29 cellular contexts compared by ENCODE assay signal in genomic region chr6:63814459-63814858, GRCh38.
DNase-seq lines count a peak whose midpoint lies in the region; ATAC-seq, FAIRE-seq and TF ChIP-seq lines count a peak whose summit lies in the region.
"Had no signal": no experiment of that assay in that cellular context is flagged by ENCODE, and none has a peak within 500 bp of the region (broad histone marks: within the 10 kb centered on the region; RNA-seq: fewer than 3 reads in every experiment).

No MANE protein-coding gene starts in this region.

- H3K4me3 ChIP-seq in A549 (no peak overlapping the region), choroid plexus epithelial cell (ENCODE audit: low read depth, low read length) (no peak overlapping the region)
- H3K4me3 ChIP-seq: ascending aorta, cardiac muscle cell, coronary artery, lung had no signal

- no peaks in the 10 kb centered on the region for H3K9me3 Mint-ChIP-seq in effector memory CD8-positive, alpha-beta T cell
- H3K9me3 Mint-ChIP-seq in CD4-positive, alpha-beta T cell, result no peaks in the 10 kb centered on the region
- H3K9me3 Mint-ChIP-seq: naive thymus-derived CD4-positive, alpha-beta T cell; stimulated activated naive CD8-positive, alpha-beta T cell treated with anti-CD3 and anti-CD28 coated beads, Interleukin-15, amount 100 ng/mL, for 72 hours had no signal

- WGBS in A549 (ENCODE audit: missing lambda C conversion rate), result 82% methylated on average over 1 of the region's 1 CpG

- TF ChIP-seq POLR2A in A549 (IDR thresholded peaks at IDR 0.05; ENCODE audit: low read length), result no peak

- DNase-seq in A549 (ENCODE audit: low read depth in 1 of 2, low spot score in 1 of 2), result no peak
- peak; percentile 11 for DNase-seq in GM03348 (ENCODE audit: low spot score)
- peak; percentile 18 for DNase-seq in OCI-M1 (lab: John Stamatoyannopoulos, UW)
- DNase-seq in choroid plexus epithelial cell (ENCODE audit: low read depth), result peak; percentile 27
- DNase-seq in NCI-H1930 (lab: John Stamatoyannopoulos, UW), result no peak
- no peak for DNase-seq in effector memory CD8-positive, alpha-beta T cell
- DNase-seq in CD4-positive, alpha-beta T cell, result no peak
- no peak for DNase-seq in globus pallidus (ENCODE audit: low spot score)
- DNase-seq: activated CD4-positive, alpha-beta T cell treated with anti-CD3 and anti-CD28 coated beads, Interleukin-2, amount 50 U/mL, for 4 hours; activated T-cell treated with anti-CD3 and anti-CD28 coated beads, Interleukin-2, amount 50 U/mL, for 48 hours; BE2C; DMS153; effector memory CD4-positive, alpha-beta T cell; foreskin melanocyte; naive thymus-derived CD4-positive, alpha-beta T cell; NCI-H1048; NCI-H1694; NCI-H2171 treated with DMSO at 0.1 percent for 48 hours; NCI-H524; NK-92 treated with Interleukin-12 subunit alpha and Interleukin-12 subunit beta, amount 100 ng/mL, for 24 hours; stimulated activated naive CD8-positive, alpha-beta T cell treated with anti-CD3 and anti-CD28 coated beads, Interleukin-15, amount 100 ng/mL, for 72 hours had no signal

- H3K4me1 Mint-ChIP-seq in effector memory CD8-positive, alpha-beta T cell (ENCODE audit: low read depth in 2 of 2), result no peaks in the 10 kb centered on the region
- H3K4me1 Mint-ChIP-seq in CD4-positive, alpha-beta T cell (ENCODE audit: low read depth), result no peaks in the 10 kb centered on the region
- H3K4me1 Mint-ChIP-seq: naive thymus-derived CD4-positive, alpha-beta T cell; stimulated activated naive CD8-positive, alpha-beta T cell treated with anti-CD3 and anti-CD28 coated beads, Interleukin-15, amount 100 ng/mL, for 72 hours had no signal

- intact Hi-C loops in CD4-positive, alpha-beta T cell (cut with DNase I, micrococcal nuclease), result no loop called here

- TF ChIP-seq CTCF in A549 (IDR thresholded peaks at IDR 0.05), result no peak; the same call in 2 of the 3 replicates
- no peak for TF ChIP-seq CTCF in choroid plexus epithelial cell (conservative IDR thresholded peaks at IDR 0.05; ENCODE audit: low read depth, low read length)
- TF ChIP-seq CTCF in CD4-positive, alpha-beta T cell (IDR thresholded peaks at IDR 0.05), result no peak

- no peaks in the 10 kb centered on the region for H3K9me3 ChIP-seq in A549
- no peaks in the 10 kb centered on the region for H3K9me3 ChIP-seq in CD4-positive, alpha-beta T cell (ENCODE audit: control insufficient read depth, low read length)
- H3K9me3 ChIP-seq: ascending aorta, BE2C, neutrophil had no signal

- no peak overlapping the region for H3K4me3 Mint-ChIP-seq in effector memory CD8-positive, alpha-beta T cell
- no peak overlapping the region for H3K4me3 Mint-ChIP-seq in CD4-positive, alpha-beta T cell
- H3K4me3 Mint-ChIP-seq: naive thymus-derived CD4-positive, alpha-beta T cell; stimulated activated naive CD8-positive, alpha-beta T cell treated with anti-CD3 and anti-CD28 coated beads, Interleukin-15, amount 100 ng/mL, for 72 hours had no signal

- H3K27ac ChIP-seq in A549, result no peak overlapping the region
- H3K27ac ChIP-seq in CD4-positive, alpha-beta T cell (ENCODE audit: low read depth, low read length), result no peak overlapping the region
- H3K27ac ChIP-seq: ascending aorta, cardiac muscle cell, coronary artery, neutrophil had no signal

- no peaks in the 10 kb centered on the region for H3K36me3 Mint-ChIP-seq in effector memory CD8-positive, alpha-beta T cell (ENCODE audit: insufficient read depth)
- H3K36me3 Mint-ChIP-seq in CD4-positive, alpha-beta T cell (ENCODE audit: low read depth), result no peaks in the 10 kb centered on the region
- H3K36me3 Mint-ChIP-seq: naive thymus-derived CD4-positive, alpha-beta T cell had no signal

- POLR2A ChIA-PET in A549 (lab: Yijun Ruan, JAX), result interaction anchor here (0.7 kb wide), 1 partner anchor 12 kb away, joined by 3 read pairs; no protein-coding TSS in a partner anchor
- POLR2A ChIA-PET in CD4-positive, alpha-beta T cell (lab: Charles Lee), result no interaction called here

- no peak for TF ChIP-seq EP300 in A549 (IDR thresholded peaks at IDR 0.05)

- peak; percentile 37 to 49; a peak in 3 of 5 replicates for TF ChIP-seq RAD21 in A549 (conservative IDR thresholded peaks at IDR 0.05 in 1 of 2, IDR thresholded peaks at IDR 0.05 in 1 of 2)

- no peak for FAIRE-seq in A549 (lab: Jason Lieb, UNC)
- FAIRE-seq: urothelium cell line had no signal

- peaks cover 16 to 23% of the 10 kb centered on the region in 2 donors for H3K27me3 Mint-ChIP-seq in effector memory CD8-positive, alpha-beta T cell
- H3K27me3 Mint-ChIP-seq in CD4-positive, alpha-beta T cell, result peaks cover 18% of the 10 kb centered on the region
- H3K27me3 Mint-ChIP-seq: progenitor cell of endocrine pancreas had no signal

- H3K4me2 ChIP-seq in A549, result no peak overlapping the region

- no peak overlapping the region for H3K27ac Mint-ChIP-seq in effector memory CD8-positive, alpha-beta T cell
- H3K27ac Mint-ChIP-seq in CD4-positive, alpha-beta T cell, result no peak overlapping the region
- H3K27ac Mint-ChIP-seq: naive thymus-derived CD4-positive, alpha-beta T cell; progenitor cell of endocrine pancreas; stimulated activated naive CD8-positive, alpha-beta T cell treated with anti-CD3 and anti-CD28 coated beads, Interleukin-15, amount 100 ng/mL, for 72 hours had no signal

- H3K27me3 ChIP-seq in CD4-positive, alpha-beta T cell (ENCODE audit: control insufficient read depth, insufficient read depth, low read length), result no peaks in the 10 kb centered on the region
- H3K27me3 ChIP-seq: ascending aorta, BE2C, cardiac muscle cell, neutrophil had no signal

- CTCF ChIA-PET in A549 (lab: Yijun Ruan, JAX), result interaction anchor here (0.8 kb wide), 1 partner anchor 12 kb away, joined by 3 read pairs; no protein-coding TSS in a partner anchor
- CTCF ChIA-PET in CD4-positive, alpha-beta T cell (lab: Charles Lee), result interaction anchor here (2.0 kb wide), 1 partner anchor 12 kb away, joined by 4 read pairs; no protein-coding TSS in a partner anchor

- H3K4me1 ChIP-seq in A549, result no peaks in the 10 kb centered on the region
- H3K4me1 ChIP-seq: ascending aorta had no signal

- no peak for ATAC-seq in A549
- ATAC-seq in effector memory CD8-positive, alpha-beta T cell (replicated peaks), result no peak
- no peak for ATAC-seq in CD4-positive, alpha-beta T cell (ENCODE audit: poor library complexity)
- ATAC-seq: naive thymus-derived CD4-positive, alpha-beta T cell; sciatic nerve; stimulated activated naive CD8-positive, alpha-beta T cell treated with anti-CD3 and anti-CD28 coated beads, Interleukin-15, amount 100 ng/mL, for 72 hours had no signal

TF ChIP-seq in A549, 52 proteins besides CTCF, POLR2A, EP300 and RAD21:
- TF ChIP-seq SREBF2 (IDR thresholded peaks at IDR 0.05) (no peak), JUNB (IDR thresholded peaks at IDR 0.05) (no peak), KDM5A (IDR thresholded peaks at IDR 0.05) (no peak), E2F6 (IDR thresholded peaks at IDR 0.05; ENCODE audit: borderline replicate concordance, low read depth) (no peak), EHMT2 (IDR thresholded peaks at IDR 0.05; ENCODE audit: low read depth) (no peak), MAZ (IDR thresholded peaks at IDR 0.05; ENCODE audit: borderline replicate concordance, low read depth, low read length) (no peak), ELK1 (IDR thresholded peaks at IDR 0.05; ENCODE audit: low read depth, low read length) (no peak), ZFP36 (IDR thresholded peaks at IDR 0.05; ENCODE audit: borderline replicate concordance, partially characterized antibody) (no peak)
- TF ChIP-seq, protein P1, sequence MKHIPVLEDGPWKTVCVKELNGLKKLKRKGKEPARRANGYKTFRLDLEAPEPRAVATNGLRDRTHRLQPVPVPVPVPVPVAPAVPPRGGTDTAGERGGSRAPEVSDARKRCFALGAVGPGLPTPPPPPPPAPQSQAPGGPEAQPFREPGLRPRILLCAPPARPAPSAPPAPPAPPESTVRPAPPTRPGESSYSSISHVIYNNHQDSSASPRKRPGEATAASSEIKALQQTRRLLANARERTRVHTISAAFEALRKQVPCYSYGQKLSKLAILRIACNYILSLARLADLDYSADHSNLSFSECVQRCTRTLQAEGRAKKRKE (CRISPR knock-in tag; IDR thresholded peaks at IDR 0.05; ENCODE audit: low read depth), result no peak

Comparison
In these comparisons a context has a peak if more than half of its experiments do, and no peak if none do; other contexts are left out.
1. DNase-seq: peak in GM03348 (single experiment), OCI-M1 (single experiment) and choroid plexus epithelial cell (single experiment); none in A549 (0 of 2), NCI-H1930 (0 of 2), effector memory CD8-positive, alpha-beta T cell (0 of 3), CD4-positive, alpha-beta T cell (0 of 10) and globus pallidus (single experiment).